ENCODE assay signal across 1 cellular context in genomic region chr1:23558140-23558871, GRCh38.
A peak's percentile ranks its signal among the peaks of the same experiment; 100 is the strongest.
TF ChIP-seq lines count a peak whose summit lies in the region.

No MANE protein-coding gene starts in this region.

TF ChIP-seq in A549, 52 proteins besides CTCF, POLR2A, EP300 and RAD21 (continued from another document):
- TF ChIP-seq PBX3 (IDR thresholded peaks at IDR 0.05) (peak; percentile 59), FOSB (CRISPR knock-in tag; IDR thresholded peaks at IDR 0.05) (peak; percentile 91), CHD4 (IDR thresholded peaks at IDR 0.05; ENCODE audit: borderline replicate concordance) (no peak), BHLHE40 (IDR thresholded peaks at IDR 0.05; ENCODE audit: low read depth, low read length) (no peak), CBX2 (IDR thresholded peaks at IDR 0.05; ENCODE audit: borderline replicate concordance, low read depth) (no peak), FOSL2 (IDR thresholded peaks at IDR 0.05) (no peak), FOSL2 (CRISPR knock-in tag; IDR thresholded peaks at IDR 0.05) (no peak), HOXA7 (CRISPR knock-in tag; IDR thresholded peaks at IDR 0.05) (0 out of 2 replicates have a peak, but pooled peaks have one; percentile 23), ZC3H11A (IDR thresholded peaks at IDR 0.05) (no peak), KDM1A (IDR thresholded peaks at IDR 0.05; ENCODE audit: low read depth) (no peak), FOXS1 (CRISPR knock-in tag; IDR thresholded peaks at IDR 0.05) (no peak), ELK1 (IDR thresholded peaks at IDR 0.05; ENCODE audit: low read depth, low read length) (no peak), HMGXB4 (CRISPR knock-in tag; IDR thresholded peaks at IDR 0.05; ENCODE audit: borderline replicate concordance) (0 out of 2 replicates have a peak, but pooled peaks have one; percentile 68), USF2 (IDR thresholded peaks at IDR 0.05) (no peak), EHF (CRISPR knock-in tag; IDR thresholded peaks at IDR 0.05) (no peak), NFE2L2 (conservative IDR thresholded peaks at IDR 0.05; ENCODE audit: low read length) (no peak), MAFK (IDR thresholded peaks at IDR 0.05; ENCODE audit: partially characterized antibody) (no peak), EHMT2 (IDR thresholded peaks at IDR 0.05; ENCODE audit: low read depth) (no peak), E2F6 (IDR thresholded peaks at IDR 0.05; ENCODE audit: borderline replicate concordance, low read depth) (peak; percentile 29; the same call in 1 of the 2 replicates), SMC3 (IDR thresholded peaks at IDR 0.05) (no peak), CHD2 (IDR thresholded peaks at IDR 0.05; ENCODE audit: low read length, partially characterized antibody) (no peak), RARB (CRISPR knock-in tag; IDR thresholded peaks at IDR 0.05) (no peak), PHF8 (IDR thresholded peaks at IDR 0.05; ENCODE audit: borderline replicate concordance, low read depth) (no peak), NPAS2 (CRISPR knock-in tag; IDR thresholded peaks at IDR 0.05; ENCODE audit: borderline replicate concordance) (no peak)
